In the genomic region with DNA sequence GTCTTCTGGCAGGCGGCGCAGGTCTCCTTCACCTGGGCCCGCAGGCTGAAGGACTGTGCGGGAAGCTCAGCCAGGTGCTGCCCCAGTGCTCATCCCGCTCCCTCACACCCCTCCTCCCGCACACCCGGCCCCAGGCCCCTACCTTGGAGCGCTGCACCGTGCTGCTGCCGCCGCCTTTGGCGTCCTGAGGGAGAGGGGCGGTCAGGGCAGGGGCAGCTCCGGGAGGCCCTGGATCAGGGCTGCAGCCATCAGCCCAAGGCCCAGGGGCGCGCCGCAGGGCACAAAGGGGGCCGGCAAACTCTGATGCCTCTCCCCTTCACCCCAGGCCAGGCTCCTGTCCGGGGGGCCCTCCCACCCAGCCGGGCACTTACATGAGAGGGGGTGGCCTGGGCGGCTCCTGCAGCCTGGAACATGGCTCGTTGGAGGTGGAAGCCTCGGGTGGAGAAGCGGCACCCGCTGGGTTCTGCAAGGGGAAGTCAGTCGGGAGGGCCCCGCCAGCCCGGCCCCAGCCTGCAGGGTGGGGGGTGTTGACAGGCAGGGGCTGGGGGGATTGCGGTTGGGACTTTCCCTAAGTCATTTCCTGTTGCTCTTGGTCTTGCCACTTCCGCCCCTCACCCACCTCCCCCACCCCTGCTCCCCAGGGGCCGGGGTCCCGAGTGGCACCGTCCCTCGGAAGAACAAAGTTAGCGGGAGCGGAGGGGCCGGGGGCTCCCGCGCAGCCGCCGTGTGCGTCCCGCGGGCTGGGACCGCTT, we compare ENCODE assay signal across 8 cellular contexts.
DNase-seq lines count a peak whose midpoint lies in the region; ATAC-seq and TF ChIP-seq lines count a peak whose summit lies in the region.

No MANE protein-coding gene starts in this region.

- H3K4me2 ChIP-seq in DOHH2 (ENCODE audit: low read length), result peak overlapping the region; percentile 70

- H3K36me3 ChIP-seq in DOHH2 (ENCODE audit: control insufficient read depth, low read length) (peaks cover 70% of the 10 kb centered on the region), neutrophil (peaks cover 58% of the 10 kb centered on the region), tibial artery (peaks cover 1 to 31% (median 21%) of the 10 kb centered on the region in 3 donors)

- no peak for TF ChIP-seq CTCF in DOHH2 (IDR thresholded peaks at IDR 0.05; ENCODE audit: low read depth, low read length, poor library complexity, severe bottlenecking)
- TF ChIP-seq CTCF in fibroblast of mammary gland (conservative IDR thresholded peaks at IDR 0.05; ENCODE audit: control insufficient read depth, insufficient read depth, low read depth, low read length), result no peak
- no peak for TF ChIP-seq CTCF in neutrophil (IDR thresholded peaks at IDR 0.05)
- TF ChIP-seq CTCF in tibial artery (IDR thresholded peaks at IDR 0.05), result no peak

- H3K27me3 ChIP-seq in DOHH2 (ENCODE audit: control insufficient read depth, low read length) (no peaks in the 10 kb centered on the region), neutrophil (no peaks in the 10 kb centered on the region), tibial artery (no peaks in the 10 kb centered on the region)

- peak; percentile 30 for ATAC-seq in GM21737 (IDR thresholded peaks at IDR 0.05; ENCODE audit: unreplicated experiment)
- no peak for ATAC-seq in HG03378 (IDR thresholded peaks at IDR 0.05; ENCODE audit: unreplicated experiment)

- H3F3A ChIP-seq in DOHH2 (ENCODE audit: control insufficient read depth, insufficient read depth), result peaks cover 35% of the 10 kb centered on the region

- H3K4me3 ChIP-seq in DOHH2 (ENCODE audit: low read length), result peak overlapping the region; percentile 95
- H3K4me3 ChIP-seq in fibroblast of mammary gland (ENCODE audit: control insufficient read depth, low read depth, low read length), result peak overlapping the region; percentile 27
- H3K4me3 ChIP-seq in neutrophil (ENCODE audit: low read depth in 1 of 2, low read length in 1 of 2), result peak overlapping the region; percentile 73 to 98
- peak overlapping the region; percentile 49 to 72 for H3K4me3 ChIP-seq in tibial artery

- no peaks in the 10 kb centered on the region for H3K9me2 ChIP-seq in DOHH2 (replicated peaks; ENCODE audit: control insufficient read depth, low read length)

- H3K4me1 ChIP-seq in DOHH2 (ENCODE audit: control insufficient read depth, low read length), result peaks cover 79% of the 10 kb centered on the region
- H3K4me1 ChIP-seq in neutrophil (ENCODE audit: control insufficient read depth in 1 of 2, insufficient read depth in 1 of 2, low read depth in 1 of 2, low read length in 1 of 2), result peaks cover 43 to 53% of the 10 kb centered on the region in 2 experiments
- H3K4me1 ChIP-seq in tibial artery, result peaks cover 5 to 39% (median 29%) of the 10 kb centered on the region in 4 donors

- intact Hi-C loops in tibial artery (cut with DNase I; ENCODE audit: low total_unique reads), result no loop called here

- peak overlapping the region; percentile 94 for H3K27ac ChIP-seq in DOHH2 (ENCODE audit: low read depth, low read length)
- H3K27ac ChIP-seq in neutrophil, result peak overlapping the region; percentile 100
- H3K27ac ChIP-seq in tibial artery, result peak overlapping the region; percentile 50 to 71

- no peaks in the 10 kb centered on the region for H3K9me3 ChIP-seq in DOHH2 (ENCODE audit: control insufficient read depth, insufficient read depth, low read length)
- no peaks in the 10 kb centered on the region for H3K9me3 ChIP-seq in neutrophil
- no peaks in the 10 kb centered on the region for H3K9me3 ChIP-seq in tibial artery

- H3K79me2 ChIP-seq in DOHH2 (ENCODE audit: control insufficient read depth, low read length), result peaks cover 61% of the 10 kb centered on the region

- peaks cover 5% of the 10 kb centered on the region for H4K20me1 ChIP-seq in DOHH2 (ENCODE audit: control insufficient read depth, insufficient read depth, low read depth, low read length)

- DNase-seq in NOMO-1 treated with dmso at 0.1 percent for 144 hours (lab: John Stamatoyannopoulos, UW; ENCODE audit: unreplicated experiment) (peak; percentile 41), activated T-cell treated with anti-CD3 and anti-CD28 coated beads for 1 hour (ENCODE audit: low read depth) (peak; percentile 80), fibroblast of mammary gland (ENCODE audit: low read depth) (no peak), tibial artery (peak; percentile 52 to 76)

Comparison
In these comparisons a context has a peak if more than half of its experiments do, and no peak if none do; other contexts are left out.
1. H3K4me3 ChIP-seq: peak in every context shown above with its lines; median percentile 95 in DOHH2; 86 in neutrophil; 60 in tibial artery; 27 in fibroblast of mammary gland.